ENCODE assay signal across 1 cellular context in genomic region chr20:46367967-46368901, GRCh38.
TF ChIP-seq lines count a peak whose summit lies in the region.

No MANE protein-coding gene starts in this region.

TF ChIP-seq in HepG2, 621 proteins besides CTCF, POLR2A, EP300 and RAD21:
- TF ChIP-seq ZNF567 (CRISPR knock-in tag; IDR thresholded peaks at IDR 0.05; ENCODE audit: borderline replicate concordance), result no peak
- TF ChIP-seq SOX13 (IDR thresholded peaks at IDR 0.05), result no peak
- 0 out of 4 replicates have a peak, but pooled peaks of 1 of the 2 experiments have one; percentile 5 for TF ChIP-seq SOX13 (CRISPR knock-in tag; conservative IDR thresholded peaks at IDR 0.05 in 1 of 2, IDR thresholded peaks at IDR 0.05 in 1 of 2)
- no peak for TF ChIP-seq ZNF598 (CRISPR knock-in tag; IDR thresholded peaks at IDR 0.05; ENCODE audit: borderline replicate concordance)
- TF ChIP-seq SMAD1 (CRISPR knock-in tag; IDR thresholded peaks at IDR 0.05; ENCODE audit: borderline replicate concordance, low read depth), result no peak
- no peak for TF ChIP-seq SMC3 (IDR thresholded peaks at IDR 0.05; ENCODE audit: low read length)
- TF ChIP-seq RFX3 (CRISPR knock-in tag; IDR thresholded peaks at IDR 0.05), result no peak
- peak; percentile 69 for TF ChIP-seq FOSL2 (CRISPR knock-in tag; IDR thresholded peaks at IDR 0.05)
- peak; percentile 21; the same call in 1 of the 2 replicates for TF ChIP-seq ARID5B (CRISPR knock-in tag; IDR thresholded peaks at IDR 0.05)
- TF ChIP-seq CHD2 (IDR thresholded peaks at IDR 0.05; ENCODE audit: low read depth, low read length), result no peak
- no peak for TF ChIP-seq KDM6A (CRISPR knock-in tag; IDR thresholded peaks at IDR 0.05; ENCODE audit: low read depth)
- TF ChIP-seq NONO (IDR thresholded peaks at IDR 0.05), result no peak
- no peak for TF ChIP-seq NONO (CRISPR knock-in tag; conservative IDR thresholded peaks at IDR 0.05)
- TF ChIP-seq FOXP1 (IDR thresholded peaks at IDR 0.05), result no peak
- TF ChIP-seq FOXP1 (CRISPR knock-in tag; IDR thresholded peaks at IDR 0.05), result peak; percentile 11; the same call in 1 of the 2 replicates
- TF ChIP-seq SAP130 (CRISPR knock-in tag; IDR thresholded peaks at IDR 0.05; ENCODE audit: low read depth), result peak; percentile 52
- no peak for TF ChIP-seq TFDP1 (CRISPR knock-in tag; IDR thresholded peaks at IDR 0.05; ENCODE audit: borderline replicate concordance)
- no peak for TF ChIP-seq ZNF10 (CRISPR knock-in tag; IDR thresholded peaks at IDR 0.05; ENCODE audit: borderline replicate concordance, low read depth)
- TF ChIP-seq KLF11 (CRISPR knock-in tag; IDR thresholded peaks at IDR 0.05), result no peak
- TF ChIP-seq ZNF644 (CRISPR knock-in tag; IDR thresholded peaks at IDR 0.05; ENCODE audit: low read depth), result peak; percentile 24; the same call in 1 of the 2 replicates
